20 cellular contexts compared by ENCODE assay signal in genomic region chr7:134542195-134542771, GRCh38. TPM values are rescaled to one million over a fixed set of nuclear protein-coding genes. Genes with fewer than 3 reads are reported as not detected.
DNase-seq lines count a peak whose midpoint lies in the region; ATAC-seq, FAIRE-seq and TF ChIP-seq lines count a peak whose summit lies in the region.
"Had no signal": no experiment of that assay in that cellular context is flagged by ENCODE, and none has a peak within 500 bp of the region (broad histone marks: within the 10 kb centered on the region; RNA-seq: fewer than 3 reads in every experiment).

No MANE protein-coding gene starts in this region.

- no peak overlapping the region for H3K4ac ChIP-seq in H9 (ENCODE audit: low read depth, low read length)

- TF ChIP-seq CTCF in A549 (IDR thresholded peaks at IDR 0.05) (no peak), H9 (conservative IDR thresholded peaks at IDR 0.05) (no peak), coronary artery (IDR thresholded peaks at IDR 0.05) (no peak)

- H2BK5ac ChIP-seq in H9 (ENCODE audit: insufficient read length, low read length), result no peak overlapping the region

- TF ChIP-seq RAD21 in A549 (conservative IDR thresholded peaks at IDR 0.05 in 1 of 2, IDR thresholded peaks at IDR 0.05 in 1 of 2), result no peak

- H3K27me3 Mint-ChIP-seq in H9 (ENCODE audit: low read depth), result peaks cover 4% of the 10 kb centered on the region; the same call in 1 of the 2 replicates

- H3K9me3 ChIP-seq in A549 (no peaks in the 10 kb centered on the region), H9 (ENCODE audit: control insufficient read depth, low read depth, low read length) (no peaks in the 10 kb centered on the region)

- H3K27ac ChIP-seq in A549, result peak overlapping the region; percentile 18 to 66; a peak in 5 of 6 replicates
- no peak overlapping the region for H3K27ac ChIP-seq in H9 (ENCODE audit: insufficient read length, low read depth, low read length)
- H3K27ac ChIP-seq in coronary artery, result no peak overlapping the region
- H3K27ac ChIP-seq: 22Rv1 had no signal

- CTCF ChIA-PET in A549 (lab: Yijun Ruan, JAX), result interaction anchor here (1.3 to 31.0 kb wide), 12 partner anchors 12 to 526 kb away, joined by 3 to 914 read pairs (median 7); partner anchors contain the start of gene AKR1B10

- no peaks in the 10 kb centered on the region for H3K27me3 ChIP-seq in H9 (ENCODE audit: insufficient read depth, low read length)

- no peak overlapping the region for H2BK20ac ChIP-seq in H9 (ENCODE audit: low read depth, low read length, poor library complexity, severe bottlenecking)

- peak in 1 of 2 experiments; percentile 76 for DNase-seq in A549 (ENCODE audit: low read depth in 1 of 2, low spot score in 1 of 2)
- DNase-seq in H9, result no peak
- DNase-seq in coronary artery (ENCODE audit: low spot score), result peak; percentile 8
- no peak for DNase-seq in HuH-7 (ENCODE audit: low spot score)
- DNase-seq: ACHN; C1 segment of cervical spinal cord; CD4-positive, alpha-beta memory T cell; COR-L47; DMS153; DND-41; GOT3; H7 had no signal

- FAIRE-seq in A549 (lab: Jason Lieb, UNC), result peak; percentile 94
- FAIRE-seq: A204.1, G401.6, GM12892 had no signal

- H3K18ac ChIP-seq in H9 (ENCODE audit: insufficient read length, low read depth, low read length), result no peak overlapping the region

- ATAC-seq in A549 (peak; percentile 24 to 25), HG02938 (IDR thresholded peaks at IDR 0.05; ENCODE audit: unreplicated experiment) (no peak), GM19351 (IDR thresholded peaks at IDR 0.05; ENCODE audit: unreplicated experiment) (no peak)
- ATAC-seq: HCT116 had no signal

- no peak overlapping the region for H3K14ac ChIP-seq in H9 (ENCODE audit: insufficient read depth, low read length)

- no peak overlapping the region for H3K23ac ChIP-seq in H9 (ENCODE audit: insufficient read length, low read depth, low read length)

- H2BK120ac ChIP-seq in H9 (ENCODE audit: low read depth, low read length, poor library complexity, severe bottlenecking), result peak overlapping the region; percentile 5

- TF ChIP-seq POLR2A in A549 (IDR thresholded peaks at IDR 0.05; ENCODE audit: low read length), result no peak

- H3T11ph ChIP-seq in H9 (ENCODE audit: low read length), result no peak overlapping the region

- H3K79me1 ChIP-seq in H9 (ENCODE audit: insufficient read depth, low read depth, low read length, poor library complexity, severe bottlenecking), result no peaks in the 10 kb centered on the region

- H3K4me1 Mint-ChIP-seq in H9, result peaks cover 18 to 25% of the 10 kb centered on the region in 2 experiments

- no peak overlapping the region for H3K56ac ChIP-seq in H9 (ENCODE audit: insufficient read length, low read depth, low read length)

- H3K4me2 ChIP-seq in A549 (peak overlapping the region; percentile 2; the same call in 1 of the 3 replicates), H9 (ENCODE audit: insufficient read depth, insufficient read length, low read length) (no peak overlapping the region)

- H3K4me3 ChIP-seq in A549 (no peak overlapping the region), coronary artery (no peak overlapping the region)

- no peaks in the 10 kb centered on the region; a peak in 1 of 5 replicates for H3K9me3 Mint-ChIP-seq in H9

- H4K5ac ChIP-seq in H9 (ENCODE audit: insufficient read length, low read depth, low read length), result no peak overlapping the region

- no peak overlapping the region for H2BK15ac ChIP-seq in H9 (ENCODE audit: low read depth, low read length)

- H3K4me1 ChIP-seq in A549, result peaks cover 86% of the 10 kb centered on the region
- H3K4me1 ChIP-seq in H9 (ENCODE audit: insufficient read depth, low read length), result peaks cover 7% of the 10 kb centered on the region; the same call in 1 of the 2 replicates

- peaks cover under 1% of the 10 kb centered on the region for H3K23me2 ChIP-seq in H9 (ENCODE audit: insufficient read length, low read depth, low read length, poor library complexity, severe bottlenecking)

- POLR2A ChIA-PET in A549 (lab: Yijun Ruan, JAX), result interaction anchor here (1.5 kb wide), 1 partner anchor 77 kb away, joined by 3 read pairs; no protein-coding TSS in a partner anchor

- no peak overlapping the region for H3K9ac ChIP-seq in H9 (ENCODE audit: extremely low read depth, insufficient read length, low read length)

- H4K8ac ChIP-seq in H9 (replicated peaks; ENCODE audit: insufficient read length, low read depth, low read length), result no peak overlapping the region

- H2AFZ ChIP-seq in H9 (ENCODE audit: low read length), result no peak overlapping the region

- no peak overlapping the region for H3K27ac Mint-ChIP-seq in H9
- H3K27ac Mint-ChIP-seq: CD4-positive, alpha-beta memory T cell had no signal

- no peaks in the 10 kb centered on the region for H3K79me2 ChIP-seq in H9 (ENCODE audit: insufficient read depth, low read length)

- no peak overlapping the region for H2AK5ac ChIP-seq in H9 (ENCODE audit: insufficient read length, low read length)

- H3K36me3 Mint-ChIP-seq in H9 (ENCODE audit: insufficient read depth in 1 of 3, low read depth in 3 of 3), result no peaks in the 10 kb centered on the region
- H3K36me3 Mint-ChIP-seq: CD4-positive, alpha-beta memory T cell had no signal

- WGBS in A549 (ENCODE audit: missing lambda C conversion rate), result 24% methylated on average over 8 of the region's 8 CpGs
- no CpG with 5 or more reads among the region's 8 CpGs for WGBS in H9 (ENCODE audit: extremely low coverage, insufficient read length, low lambda C conversion rate)

- H4K91ac ChIP-seq in H9 (ENCODE audit: insufficient read length, low read depth, low read length), result no peak overlapping the region

- no peak overlapping the region for H3K4me3 Mint-ChIP-seq in H9
- H3K4me3 Mint-ChIP-seq: CD4-positive, alpha-beta memory T cell had no signal

- H4K20me1 ChIP-seq in H9 (ENCODE audit: control insufficient read depth, insufficient read depth, insufficient read length), result no peaks in the 10 kb centered on the region

- H2BK12ac ChIP-seq in H9 (ENCODE audit: insufficient read length, low read depth, low read length), result no peak overlapping the region

- TF ChIP-seq EP300 in A549 (IDR thresholded peaks at IDR 0.05), result no peak

TF ChIP-seq in A549, 52 proteins besides CTCF, POLR2A, EP300 and RAD21 (continues in another document):
- TF ChIP-seq CEBPB (IDR thresholded peaks at IDR 0.05) (peak in 1 of 2 experiments; percentile 40; a peak in 1 of 4 replicates), CBX8 (IDR thresholded peaks at IDR 0.05) (no peak), FOSL2 (IDR thresholded peaks at IDR 0.05) (no peak), FOSL2 (CRISPR knock-in tag; IDR thresholded peaks at IDR 0.05) (0 out of 2 replicates have a peak, but pooled peaks have one; percentile 6), BHLHE40 (IDR thresholded peaks at IDR 0.05; ENCODE audit: low read depth, low read length) (no peak), CHD4 (IDR thresholded peaks at IDR 0.05; ENCODE audit: borderline replicate concordance) (no peak), NPAS2 (CRISPR knock-in tag; IDR thresholded peaks at IDR 0.05; ENCODE audit: borderline replicate concordance) (no peak), RARB (CRISPR knock-in tag; IDR thresholded peaks at IDR 0.05) (peak; percentile 96), HDAC2 (IDR thresholded peaks at IDR 0.05) (no peak), JUN (IDR thresholded peaks at IDR 0.05) (peak; percentile 80 to 93), ZFP36 (IDR thresholded peaks at IDR 0.05; ENCODE audit: borderline replicate concordance, partially characterized antibody) (no peak), HOXB13 (CRISPR knock-in tag; IDR thresholded peaks at IDR 0.05; ENCODE audit: low read depth) (no peak), SREBF2 (IDR thresholded peaks at IDR 0.05) (no peak), RCOR1 (IDR thresholded peaks at IDR 0.05; ENCODE audit: low read depth, low read length) (no peak), EHF (CRISPR knock-in tag; IDR thresholded peaks at IDR 0.05) (no peak), GATA3 (IDR thresholded peaks at IDR 0.05; ENCODE audit: borderline replicate concordance) (peak; percentile 39; the same call in 1 of the 2 replicates), EHMT2 (IDR thresholded peaks at IDR 0.05; ENCODE audit: low read depth) (no peak), ZNF302 (CRISPR knock-in tag; IDR thresholded peaks at IDR 0.05) (no peak), TP53 (CRISPR knock-in tag; IDR thresholded peaks at IDR 0.05) (no peak; the same call in 1 of the 2 replicates), FOSB (CRISPR knock-in tag; IDR thresholded peaks at IDR 0.05) (0 out of 2 replicates have a peak, but pooled peaks have one; percentile 91)
- TF ChIP-seq, protein P1, sequence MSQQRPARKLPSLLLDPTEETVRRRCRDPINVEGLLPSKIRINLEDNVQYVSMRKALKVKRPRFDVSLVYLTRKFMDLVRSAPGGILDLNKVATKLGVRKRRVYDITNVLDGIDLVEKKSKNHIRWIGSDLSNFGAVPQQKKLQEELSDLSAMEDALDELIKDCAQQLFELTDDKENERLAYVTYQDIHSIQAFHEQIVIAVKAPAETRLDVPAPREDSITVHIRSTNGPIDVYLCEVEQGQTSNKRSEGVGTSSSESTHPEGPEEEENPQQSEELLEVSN (IDR thresholded peaks at IDR 0.05; ENCODE audit: borderline replicate concordance, low read depth), result no peak
- TF ChIP-seq, protein P2, sequence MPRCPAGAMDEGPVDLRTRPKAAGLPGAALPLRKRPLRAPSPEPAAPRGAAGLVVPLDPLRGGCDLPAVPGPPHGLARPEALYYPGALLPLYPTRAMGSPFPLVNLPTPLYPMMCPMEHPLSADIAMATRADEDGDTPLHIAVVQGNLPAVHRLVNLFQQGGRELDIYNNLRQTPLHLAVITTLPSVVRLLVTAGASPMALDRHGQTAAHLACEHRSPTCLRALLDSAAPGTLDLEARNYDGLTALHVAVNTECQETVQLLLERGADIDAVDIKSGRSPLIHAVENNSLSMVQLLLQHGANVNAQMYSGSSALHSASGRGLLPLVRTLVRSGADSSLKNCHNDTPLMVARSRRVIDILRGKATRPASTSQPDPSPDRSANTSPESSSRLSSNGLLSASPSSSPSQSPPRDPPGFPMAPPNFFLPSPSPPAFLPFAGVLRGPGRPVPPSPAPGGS (IDR thresholded peaks at IDR 0.05), result 0 out of 3 replicates have a peak, but pooled peaks have one; percentile 19

RNA-seq across cellular contexts. Expression of gene AKR1B15, which starts 6.6 kb away (rescaled TPM):
- polyA plus RNA-seq in A549 (2011; rRNA removed) (17.9 and 19.9 TPM in 2 replicates), A549 (2017; fragmentation: RNase III; extraction: RNeasy Plus Mini Kit Qiagen cat#74134 plus additional on column Dnase treatment) (22.0 to 26.7 TPM (median 24.7 TPM) in 3 replicates)
- polyA plus RNA-seq in A549 (2012; cell fraction: cytosol; rRNA removed), result 2.1 and 2.3 TPM in 2 replicates
- 1.6 and 3.6 TPM in 2 replicates for polyA plus RNA-seq in A549 (2012; cell fraction: nucleus; rRNA removed)
- 12.8 and 12.9 TPM in 2 replicates for polyA minus RNA-seq in A549 (2011; rRNA and poly(A)+ RNA removed)
- total RNA-seq in H9 (2021), result not detected in 2 replicates
- total RNA-seq: CD4-positive, alpha-beta memory T cell; H7 had no signal
- polyA plus RNA-seq: BJ; CD4-positive, alpha-beta memory T cell had no signal

RNA-seq across cellular contexts. Expression of gene AKR1B10, which starts 14.9 kb away (rescaled TPM):
- polyA plus RNA-seq in A549 (2011; rRNA removed) (5,007 and 5,423 TPM in 2 replicates), A549 (2017; fragmentation: RNase III; extraction: RNeasy Plus Mini Kit Qiagen cat#74134 plus additional on column Dnase treatment) (2,953 to 3,542 TPM (median 3,237 TPM) in 3 replicates)
- 2,033 and 2,091 TPM in 2 replicates for polyA plus RNA-seq in A549 (2012; cell fraction: cytosol; rRNA removed)
- polyA plus RNA-seq in A549 (2012; cell fraction: nucleus; rRNA removed), result 892 and 1,126 TPM in 2 replicates
- 2,016 and 2,285 TPM in 2 replicates for polyA minus RNA-seq in A549 (2011; rRNA and poly(A)+ RNA removed)
- not detected in 2 replicates for total RNA-seq in H9 (2021)
- total RNA-seq: CD4-positive, alpha-beta memory T cell; H7 had no signal
- polyA plus RNA-seq: CD4-positive, alpha-beta memory T cell had no signal

Comparison
In these comparisons a context has a peak if more than half of its experiments do, and no peak if none do; other contexts are left out.
1. ATAC-seq: peak in A549 (2 of 2); none in HG02938 (single experiment) and GM19351 (single experiment).
2. H3K27ac ChIP-seq: peak in A549 (2 of 2); none in H9 (single experiment) and coronary artery (0 of 2).